8 cellular contexts compared by ENCODE assay signal in genomic region chr3:143972495-143973351, GRCh38. TPM values are rescaled to one million over a fixed set of nuclear protein-coding genes. Genes with fewer than 3 reads are reported as not detected.
A peak's percentile ranks its signal among the peaks of the same experiment; 100 is the strongest.
DNase-seq lines count a peak whose midpoint lies in the region; ATAC-seq lines count a peak whose summit lies in the region.

No MANE protein-coding gene starts in this region.

- peak overlapping the region; percentile 81 for H3K27ac ChIP-seq in CD8-positive, alpha-beta memory T cell (ENCODE audit: low read depth, low read length)
- peak overlapping the region; percentile 74 for H3K27ac ChIP-seq in effector memory CD4-positive, alpha-beta T cell (ENCODE audit: insufficient read depth, low read length, poor library complexity, severe bottlenecking)

- H3K27ac Mint-ChIP-seq in CD8-positive, alpha-beta memory T cell: peak overlapping the region; percentile 81 to 99 (median 96)

- no peaks in the 10 kb centered on the region for H3K36me3 ChIP-seq in CD8-positive, alpha-beta memory T cell (ENCODE audit: insufficient read depth, low read length)
- no peaks in the 10 kb centered on the region for H3K36me3 ChIP-seq in effector memory CD4-positive, alpha-beta T cell (ENCODE audit: control insufficient read depth, insufficient read depth, low read length)

- peaks cover 0 to 21% (median 0%) of the 10 kb centered on the region in 3 donors for H3K36me3 Mint-ChIP-seq in CD8-positive, alpha-beta memory T cell

- ATAC-seq in GM19455 (IDR thresholded peaks at IDR 0.05; ENCODE audit: unreplicated experiment): peak; percentile 34
- peak; percentile 22 for ATAC-seq in HG03575 (IDR thresholded peaks at IDR 0.05; ENCODE audit: extremely low read depth, insufficient number of reproducible peaks, low FRiP score, unreplicated experiment)

- CTCF ChIA-PET in CD8-positive, alpha-beta memory T cell (lab: Charles Lee): interaction anchor here (0.9 to 2.6 kb wide), 13 partner anchors 9 to 852 kb away, joined by 3 to 12 read pairs (median 5); partner anchors contain the start of gene SLC9A9

- POLR2A ChIA-PET in CD8-positive, alpha-beta memory T cell (lab: Charles Lee): interaction anchor here (0.6 to 1.7 kb wide), 7 partner anchors 15 to 971 kb away, joined by 3 to 10 read pairs (median 3); partner anchors contain the start of genes SLC9A9 and U2SURP

- peaks cover 39 to 48% (median 47%) of the 10 kb centered on the region in 3 donors for H3K4me1 Mint-ChIP-seq in CD8-positive, alpha-beta memory T cell

- H3K9me3 ChIP-seq in CD8-positive, alpha-beta memory T cell (ENCODE audit: low read length): no peaks in the 10 kb centered on the region
- H3K9me3 ChIP-seq in effector memory CD4-positive, alpha-beta T cell (ENCODE audit: control insufficient read depth, low read length): no peaks in the 10 kb centered on the region

- DNase-seq in CD8-positive, alpha-beta memory T cell: peak; percentile 42 to 78 (median 71)
- DNase-seq in NCI-H82 (lab: John Stamatoyannopoulos, UW): peak; percentile 89
- peak; percentile 27 to 47 (median 40) for DNase-seq in activated CD8-positive, alpha-beta memory T cell treated with anti-CD3 and anti-CD28 coated beads for 48 hours (ENCODE audit: low read depth in 2 of 3, low spot score in 2 of 3)
- peak; percentile 35 to 61 (median 58) for DNase-seq in effector memory CD4-positive, alpha-beta T cell
- peak; percentile 93 for DNase-seq in medulla oblongata (ENCODE audit: extremely low spot score)
- DNase-seq in stimulated activated CD4-positive, alpha-beta T cell treated with anti-CD3 and anti-CD28 coated beads, TNF-alpha, amount 100 ng/mL, for 48 hours (ENCODE audit: low read depth in 3 of 3): peak; percentile 35 to 47 (median 45)

- H3K4me3 ChIP-seq in CD8-positive, alpha-beta memory T cell (ENCODE audit: low read length): peak overlapping the region; percentile 69
- peak overlapping the region; percentile 92 for H3K4me3 ChIP-seq in effector memory CD4-positive, alpha-beta T cell (ENCODE audit: insufficient read depth, low read depth, low read length, poor library complexity, severe bottlenecking)

- peaks cover 45% of the 10 kb centered on the region for H3K4me1 ChIP-seq in CD8-positive, alpha-beta memory T cell (ENCODE audit: insufficient read depth, low read length)
- peaks cover 4% of the 10 kb centered on the region for H3K4me1 ChIP-seq in effector memory CD4-positive, alpha-beta T cell (ENCODE audit: control insufficient read depth, insufficient read depth, low read length, poor library complexity, severe bottlenecking)

- peak overlapping the region; percentile 87 to 100 (median 97) for H3K4me3 Mint-ChIP-seq in CD8-positive, alpha-beta memory T cell

- H3K9me3 Mint-ChIP-seq in CD8-positive, alpha-beta memory T cell: no peaks in the 10 kb centered on the region

- H3K27me3 Mint-ChIP-seq in CD8-positive, alpha-beta memory T cell: peaks cover 1 to 15% of the 10 kb centered on the region in 2 donors

- no peaks in the 10 kb centered on the region for H3K27me3 ChIP-seq in CD8-positive, alpha-beta memory T cell (ENCODE audit: insufficient read depth, low read length, poor library complexity, severe bottlenecking)
- no peaks in the 10 kb centered on the region for H3K27me3 ChIP-seq in effector memory CD4-positive, alpha-beta T cell (replicated peaks; ENCODE audit: control insufficient read depth, insufficient read depth, low read length, poor library complexity, severe bottlenecking)

RNA-seq across cellular contexts. Expression of gene DIPK2A, which starts 1.1 kb away (rescaled TPM):
- 10 to 100 TPM in 1 of 2 experiments, 1 to 10 TPM in 1; 8.1 to 10.7 TPM for total RNA-seq in CD8-positive, alpha-beta memory T cell
- polyA plus RNA-seq in CD8-positive, alpha-beta memory T cell: 9.0 TPM

Comparison
In these comparisons a context has a peak if more than half of its experiments do, and no peak if none do; other contexts are left out.
1. Peak in every context shown above with its lines: DNase-seq, ATAC-seq, H3K4me3 ChIP-seq and H3K27ac ChIP-seq.
2. DNase-seq: peak in every context shown above with its lines; median percentile 93 in medulla oblongata; 89 in NCI-H82; 71 in CD8-positive, alpha-beta memory T cell; 58 in effector memory CD4-positive, alpha-beta T cell; 45 in stimulated activated CD4-positive, alpha-beta T cell treated with anti-CD3 and anti-CD28 coated beads, TNF-alpha, amount 100 ng/mL, for 48 hours; 40 in activated CD8-positive, alpha-beta memory T cell treated with anti-CD3 and anti-CD28 coated beads for 48 hours.